Comparison of ENCODE assay signal across 30 cellular contexts in genomic region chr1:59359325-59359724, GRCh38.
"Had no signal": no experiment of that assay in that cellular context is flagged by ENCODE, and none has a peak within 500 bp of the region (broad histone marks: within the 10 kb centered on the region; RNA-seq: fewer than 3 reads in every experiment).

No MANE protein-coding gene starts in this region.

- H3K27ac ChIP-seq: adrenal gland, brain microvascular endothelial cell, cardiac muscle cell, Peyer's patch, SJSA1 had no signal

- H3K9me2 ChIP-seq: SK-N-SH had no signal

- H3K27me3 Mint-ChIP-seq: activated CD4-positive, alpha-beta T cell treated with anti-CD3 and anti-CD28 coated beads for 36 hours; activated CD4-positive, alpha-beta T cell treated with anti-CD3 and anti-CD28 coated beads, Interleukin-2, amount 10 ng/mL, durations not matched to agents 7 days and 5 days; activated naive CD4-positive, alpha-beta T cell treated with anti-CD3 and anti-CD28 coated beads, Interleukin-2, amount 50 U/mL, for 24 hours; activated T-cell treated with anti-CD3 and anti-CD28 coated beads, Interleukin-2, amount 50 U/mL, for 24 hours; central memory CD8-positive, alpha-beta T cell had no signal

- H3K4me1 Mint-ChIP-seq: activated CD4-positive, alpha-beta T cell treated with anti-CD3 and anti-CD28 coated beads, Interleukin-2, amount 10 ng/mL, durations not matched to agents 7 days and 5 days; activated naive CD4-positive, alpha-beta T cell treated with anti-CD3 and anti-CD28 coated beads, Interleukin-2, amount 50 U/mL, for 24 hours; central memory CD8-positive, alpha-beta T cell had no signal

- H3K9me3 ChIP-seq: adrenal gland, MG63, Peyer's patch, SJSA1, SK-N-SH had no signal

- H3K4me3 ChIP-seq: adrenal gland, cardiac muscle cell, MG63, Peyer's patch, SJSA1 had no signal

- H3K4me2 ChIP-seq: SK-N-SH had no signal

- H3K27ac Mint-ChIP-seq: activated CD4-positive, alpha-beta T cell treated with anti-CD3 and anti-CD28 coated beads for 36 hours; activated CD4-positive, alpha-beta T cell treated with anti-CD3 and anti-CD28 coated beads, Interleukin-2, amount 10 ng/mL, durations not matched to agents 7 days and 5 days; activated CD8-positive, alpha-beta T cell treated with anti-CD3 and anti-CD28 coated beads, Interleukin-2, amount 10 ng/mL, durations not matched to agents 7 days and 5 days; activated naive CD4-positive, alpha-beta T cell treated with anti-CD3 and anti-CD28 coated beads, Interleukin-2, amount 50 U/mL, for 24 hours; activated T-cell treated with anti-CD3 and anti-CD28 coated beads, Interleukin-2, amount 50 U/mL, for 24 hours; activated T-helper 2 cell treated with anti-CD3 and anti-CD28 coated beads, Interferon-gamma antibody, Interleukin-2, Interleukin-4, amounts not matched to agents 10 μg/mL and 5 μg/mL and 100 μg/mL, durations not matched to agents 14 hours and 24 hours and 36 hours; T-helper 1 cell treated with Interleukin-12 subunit alpha and Interleukin-12 subunit beta and Interleukin-4 antibody, amounts not matched to agents 30 μg/mL and 1 μg/mL, for 36 hours; T-helper 2 cell treated with Interferon-gamma antibody and Interleukin-4, amounts not matched to agents 5 μg/mL and 100 μg/mL, for 36 hours had no signal

- H3K9ac ChIP-seq: SK-N-SH had no signal

- ATAC-seq: activated CD4-positive, alpha-beta T cell treated with anti-CD3 and anti-CD28 coated beads for 36 hours; activated CD4-positive, CD25-positive, alpha-beta regulatory T cell treated with anti-CD3 and anti-CD28 coated beads, Interleukin-2, amount 50 U/mL, for 24 hours; activated CD8-positive, alpha-beta T cell treated with anti-CD3 and anti-CD28 coated beads, Interleukin-2, amount 10 ng/mL, durations not matched to agents 7 days and 5 days had no signal

- H3K4me3 Mint-ChIP-seq: activated CD4-positive, alpha-beta T cell treated with anti-CD3 and anti-CD28 coated beads for 36 hours; activated CD4-positive, alpha-beta T cell treated with anti-CD3 and anti-CD28 coated beads, Interleukin-2, amount 10 ng/mL, durations not matched to agents 7 days and 5 days; activated CD8-positive, alpha-beta T cell treated with anti-CD3 and anti-CD28 coated beads, Interleukin-2, amount 10 ng/mL, durations not matched to agents 7 days and 5 days; activated naive CD4-positive, alpha-beta T cell treated with anti-CD3 and anti-CD28 coated beads, Interleukin-2, amount 50 U/mL, for 24 hours; activated T-cell treated with anti-CD3 and anti-CD28 coated beads, Interleukin-2, amount 50 U/mL, for 24 hours; central memory CD8-positive, alpha-beta T cell; T-helper 1 cell treated with Interleukin-12 subunit alpha and Interleukin-12 subunit beta and Interleukin-4 antibody, amounts not matched to agents 30 μg/mL and 1 μg/mL, for 36 hours; T-helper 2 cell treated with Interferon-gamma antibody and Interleukin-4, amounts not matched to agents 5 μg/mL and 100 μg/mL, for 36 hours had no signal

- H3K27me3 ChIP-seq: adrenal gland, brain microvascular endothelial cell, cardiac muscle cell, MG63, Peyer's patch, SJSA1 had no signal

- DNase-seq: activated CD4-positive, alpha-beta T cell treated with anti-CD3 and anti-CD28 coated beads for 36 hours; activated CD4-positive, alpha-beta T cell treated with anti-CD3 and anti-CD28 coated beads, Interleukin-2, amount 10 ng/mL, durations not matched to agents 7 days and 5 days; activated CD4-positive, alpha-beta T cell treated with anti-CD3 and anti-CD28 coated beads, Interleukin-2, amount 50 U/mL, for 48 hours; activated CD8-positive, alpha-beta T cell treated with anti-CD3 and anti-CD28 coated beads, Interleukin-2, amount 10 ng/mL, durations not matched to agents 7 days and 5 days; activated gamma-delta T cell; activated naive CD4-positive, alpha-beta T cell treated with Interleukin-2 at 50 U/mL for 16 hours; activated T-cell treated with anti-CD3 and anti-CD28 coated beads, Interleukin-2, amount 50 U/mL, for 24 hours; adrenal gland; brain microvascular endothelial cell; MG63; MV-4-11; NCI-H1092; NCI-H1436 treated with DMSO at 0.1 percent for 48 hours; NCI-H1694 treated with DMSO at 0.1 percent for 48 hours; NCI-H2029; NCI-H345; NCI-H524 treated with DMSO at 0.1 percent for 48 hours; PC-3; Peyer's patch; RPMI8226; SHP77 treated with DMSO at 0.1 percent for 48 hours; SK-N-SH had no signal

- H3K36me3 ChIP-seq: adrenal gland, brain microvascular endothelial cell, cardiac muscle cell, MG63, Peyer's patch, SJSA1 had no signal

- H3K9me3 Mint-ChIP-seq: activated CD4-positive, alpha-beta T cell treated with anti-CD3 and anti-CD28 coated beads, Interleukin-2, amount 10 ng/mL, durations not matched to agents 7 days and 5 days; activated naive CD4-positive, alpha-beta T cell treated with anti-CD3 and anti-CD28 coated beads, Interleukin-2, amount 50 U/mL, for 24 hours; activated T-cell treated with anti-CD3 and anti-CD28 coated beads, Interleukin-2, amount 50 U/mL, for 24 hours; activated T-helper 2 cell treated with anti-CD3 and anti-CD28 coated beads, Interferon-gamma antibody, Interleukin-2, Interleukin-4, amounts not matched to agents 10 μg/mL and 5 μg/mL and 100 μg/mL, durations not matched to agents 14 hours and 24 hours and 36 hours; central memory CD8-positive, alpha-beta T cell; T-helper 1 cell treated with Interleukin-12 subunit alpha and Interleukin-12 subunit beta and Interleukin-4 antibody, amounts not matched to agents 30 μg/mL and 1 μg/mL, for 36 hours; T-helper 2 cell treated with Interferon-gamma antibody and Interleukin-4, amounts not matched to agents 5 μg/mL and 100 μg/mL, for 36 hours had no signal
